Comparison of ENCODE assay signal across 8 cellular contexts in the genomic region with DNA sequence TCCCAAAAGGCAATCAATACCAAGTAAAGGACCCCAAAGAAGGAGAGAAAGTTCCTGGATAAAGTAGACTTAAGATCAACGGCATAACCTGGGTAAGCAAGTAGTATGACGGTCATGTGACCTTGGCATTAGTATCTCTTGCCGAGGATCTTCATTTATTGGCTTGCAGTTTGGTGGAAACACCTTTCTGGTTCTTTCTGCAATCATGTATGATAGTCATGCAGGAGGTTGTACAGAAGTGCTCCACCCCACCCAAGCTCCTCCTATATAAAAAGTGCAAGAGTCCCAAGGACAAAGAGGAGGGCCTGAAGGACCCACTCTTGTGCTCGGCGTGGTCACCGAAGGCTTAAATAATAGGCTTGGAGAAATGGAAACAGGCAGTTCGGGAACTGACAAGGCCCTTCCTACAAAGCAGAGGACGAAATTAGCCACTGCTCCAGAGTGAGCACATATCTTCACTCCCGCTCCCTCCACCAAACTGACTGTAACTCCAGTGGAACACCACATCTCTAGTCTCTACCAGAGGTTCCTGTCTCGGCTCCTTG. TPM values are rescaled to one million over a fixed set of nuclear protein-coding genes. Genes with fewer than 3 reads are reported as not detected.
DNase-seq lines count a peak whose midpoint lies in the region; ATAC-seq and TF ChIP-seq lines count a peak whose summit lies in the region.

No MANE protein-coding gene starts in this region.

- POLR2A ChIA-PET in activated B cell treated with CpG ODN at 0.5 μM for 24 hours (lab: Charles Lee): interaction anchor here (0.6 to 3.2 kb wide), 18 partner anchors 8 to 470 kb away, joined by 3 to 18 read pairs (median 6); a partner anchor contains a TSS

- peaks cover 59% of the 10 kb centered on the region for H3K4me1 Mint-ChIP-seq in activated B cell treated with CpG ODN at 0.5 μM for 24 hours
- H3K4me1 Mint-ChIP-seq in nephron: peaks cover 45% of the 10 kb centered on the region

- peak; percentile 3 for ATAC-seq in HG03378 (IDR thresholded peaks at IDR 0.05; ENCODE audit: unreplicated experiment)
- ATAC-seq in activated B cell treated with CpG ODN at 0.5 μM for 24 hours (ENCODE audit: low read depth): no peak
- ATAC-seq in HG02759 (IDR thresholded peaks at IDR 0.05; ENCODE audit: unreplicated experiment): no peak

- H3K4me3 Mint-ChIP-seq in activated B cell treated with CpG ODN at 0.5 μM for 24 hours (peak overlapping the region; percentile 96), nephron (peak overlapping the region; percentile 98 to 99 (median 99))

- peak overlapping the region; percentile 69 for H3K4me3 ChIP-seq in epithelial cell of proximal tubule (ENCODE audit: low read depth, low read length)

- H3K27ac Mint-ChIP-seq in activated B cell treated with CpG ODN at 0.5 μM for 24 hours (peak overlapping the region; percentile 97), nephron (peak overlapping the region; percentile 96 to 98 (median 98))

- H3K9me3 Mint-ChIP-seq in activated B cell treated with CpG ODN at 0.5 μM for 24 hours (no peaks in the 10 kb centered on the region), nephron (no peaks in the 10 kb centered on the region)

- intact Hi-C loops in activated B cell treated with CpG ODN at 0.5 μM for 24 hours (cut with micrococcal nuclease): no loop called here

- H3K27me3 Mint-ChIP-seq in activated B cell treated with CpG ODN at 0.5 μM for 24 hours (no peaks in the 10 kb centered on the region), nephron (ENCODE audit: low read depth) (no peaks in the 10 kb centered on the region)

- CTCF ChIA-PET in activated B cell treated with CpG ODN at 0.5 μM for 24 hours (lab: Charles Lee): interaction anchor here (1.1 to 1.4 kb wide), 2 partner anchors 111 to 165 kb away, joined by 3 to 4 read pairs; no protein-coding TSS in a partner anchor

- DNase-seq in COLO668 (lab: John Stamatoyannopoulos, UW; ENCODE audit: unreplicated experiment): peak; percentile 17
- no peak for DNase-seq in activated B cell treated with CpG ODN at 0.5 μM for 24 hours
- DNase-seq in epithelial cell of proximal tubule (ENCODE audit: low read depth): no peak
- DNase-seq in H4 (ENCODE audit: low spot score): no peak
- DNase-seq in HuH-7.5 (ENCODE audit: low spot score): no peak

- TF ChIP-seq CTCF in activated B cell treated with CpG ODN at 0.5 μM for 24 hours (IDR thresholded peaks at IDR 0.05) (no peak), epithelial cell of proximal tubule (conservative IDR thresholded peaks at IDR 0.05; ENCODE audit: low read depth, low read length) (no peak), nephron (IDR thresholded peaks at IDR 0.05; ENCODE audit: unreplicated experiment in 3 of 3) (no peak)

- peaks cover 26% of the 10 kb centered on the region for H3K36me3 Mint-ChIP-seq in activated B cell treated with CpG ODN at 0.5 μM for 24 hours (ENCODE audit: low read depth)
- H3K36me3 Mint-ChIP-seq in nephron (ENCODE audit: low read depth): peaks cover 22% of the 10 kb centered on the region

RNA-seq across cellular contexts. Expression of a gene that starts 0.8 kb away (rescaled TPM):
- total RNA-seq in activated B cell treated with CpG ODN at 0.5 μM for 24 hours: 229 and 233 TPM in 2 replicates
- 133 and 174 TPM in 2 replicates for total RNA-seq in epithelial cell of proximal tubule
- 122 and 155 TPM in 2 replicates for total RNA-seq in H4 (2014; rRNA removed; shearing (Covaris generic))

RNA-seq across cellular contexts. Expression of a gene that starts 16.4 kb away (rescaled TPM):
- total RNA-seq in activated B cell treated with CpG ODN at 0.5 μM for 24 hours (72.1 and 98.8 TPM in 2 replicates), epithelial cell of proximal tubule (141 and 155 TPM in 2 replicates)
- 142 and 167 TPM in 2 replicates for total RNA-seq in H4 (2014; rRNA removed; shearing (Covaris generic))

RNA-seq across cellular contexts. Expression of a gene that starts 32.6 kb away (rescaled TPM):
- 30.2 and 35.6 TPM in 2 replicates for total RNA-seq in activated B cell treated with CpG ODN at 0.5 μM for 24 hours
- 10.9 and 18.8 TPM in 2 replicates for total RNA-seq in epithelial cell of proximal tubule
- total RNA-seq in H4 (2014; rRNA removed; shearing (Covaris generic)): 4.5 and 8.1 TPM in 2 replicates

RNA-seq across cellular contexts. Expression of a gene that starts 34.4 kb away (rescaled TPM):
- total RNA-seq in activated B cell treated with CpG ODN at 0.5 μM for 24 hours (86.3 and 98.9 TPM in 2 replicates), epithelial cell of proximal tubule (12.1 and 15.0 TPM in 2 replicates)
- 11.8 and 16.4 TPM in 2 replicates for total RNA-seq in H4 (2014; rRNA removed; shearing (Covaris generic))

RNA-seq across cellular contexts. Expression of a gene that starts 39.3 kb away (rescaled TPM):
- total RNA-seq in activated B cell treated with CpG ODN at 0.5 μM for 24 hours (5.6 and 7.2 TPM in 2 replicates), epithelial cell of proximal tubule (13.4 and 26.1 TPM in 2 replicates)
- total RNA-seq in H4 (2014; rRNA removed; shearing (Covaris generic)): 0.23 TPM in 1 of 2 replicates, not detected in the other
